In genomic region chr10:102645741-102646609, GRCh38 we compare ENCODE assay signal across 8 cellular contexts. TPM values are rescaled to one million over a fixed set of nuclear protein-coding genes. Genes with fewer than 3 reads are reported as not detected.
DNase-seq lines count a peak whose midpoint lies in the region; TF ChIP-seq lines count a peak whose summit lies in the region.

No MANE protein-coding gene starts in this region.

- DNase-seq in GM12864 (ENCODE audit: low read depth) (peak; percentile 82), HEK293T (ENCODE audit: extremely low spot score) (no peak), NCI-H1436 treated with DMSO at 0.1 percent for 48 hours (lab: John Stamatoyannopoulos, UW) (peak; percentile 17), dedifferentiated amniotic fluid mesenchymal stem cell (ENCODE audit: extremely low spot score) (peak; percentile 95), lower leg skin (ENCODE audit: low spot score in 2 of 2) (peak; percentile 93 to 98), NCI-H1092 (lab: John Stamatoyannopoulos, UW) (no peak)
- peak; percentile 83 for DNase-seq in activated CD4-positive, alpha-beta T cell treated with anti-CD3 and anti-CD28 coated beads for 48 hours
- DNase-seq in stimulated activated CD4-positive, alpha-beta T cell treated with anti-CD3 and anti-CD28 coated beads, Interleukin-4, amount 100 ng/mL, for 48 hours (ENCODE audit: low read depth in 2 of 2): peak; percentile 51 to 68

- TF ChIP-seq CTCF in GM12864 (IDR thresholded peaks at IDR 0.05; ENCODE audit: low read depth, low read length, missing control alignments) (no peak), lower leg skin (IDR thresholded peaks at IDR 0.05) (no peak)

- TF ChIP-seq POLR2A in lower leg skin (IDR thresholded peaks at IDR 0.05): peak in 1 of 2 donors; percentile 50

- POLR2A ChIA-PET in HEK293T (lab: Yijun Ruan, JAX): interaction anchor here (0.7 to 3.1 kb wide), 14 partner anchors 8 to 471 kb away, joined by 3 to 24 read pairs (median 4); partner anchors contain the start of gene ARL3

- CTCF ChIA-PET in HEK293T (lab: Yijun Ruan, JAX): interaction anchor here (1.3 kb wide), 1 partner anchor 23 kb away, joined by 4 read pairs; no protein-coding TSS in a partner anchor

- 0 to 1% methylated on average over 25 to 29 of the region's 29 CpGs for WGBS in lower leg skin, 2 donors

- peak overlapping the region; percentile 67 for H3K4me3 ChIP-seq in GM12864 (ENCODE audit: low read depth, low read length)
- H3K4me3 ChIP-seq in lower leg skin (ENCODE audit: low read depth, poor library complexity, severe bottlenecking): peak overlapping the region; percentile 84

- intact Hi-C loops in lower leg skin (cut with DNase I; ENCODE audit: low total_unique reads): loop anchor here (2.0 kb wide), 1 partner anchor 67 kb away; no protein-coding TSS in a partner anchor

TF ChIP-seq in HEK293T, 16 proteins besides CTCF, POLR2A, EP300 and RAD21:
- TF ChIP-seq HDGF (IDR thresholded peaks at IDR 0.05; ENCODE audit: borderline replicate concordance): no peak
- TF ChIP-seq LEF1 (IDR thresholded peaks at IDR 0.05; ENCODE audit: borderline replicate concordance): 0 out of 2 replicates have a peak, but pooled peaks have one; percentile 5

RNA-seq across cellular contexts. Expression of gene TRIM8, which starts 1.7 kb away (rescaled TPM):
- 100 to 1,000 TPM in 3 of 4 donors, 10 to 100 TPM in 1; 91.7 to 128 (median 106) TPM for total RNA-seq in lower leg skin

Comparison
In these comparisons a context has a peak if more than half of its experiments do, and no peak if none do; other contexts are left out.
1. DNase-seq: peak in GM12864 (single experiment), NCI-H1436 treated with DMSO at 0.1 percent for 48 hours (single experiment), activated CD4-positive, alpha-beta T cell treated with anti-CD3 and anti-CD28 coated beads for 48 hours (single experiment), dedifferentiated amniotic fluid mesenchymal stem cell (single experiment), lower leg skin (2 of 2) and stimulated activated CD4-positive, alpha-beta T cell treated with anti-CD3 and anti-CD28 coated beads, Interleukin-4, amount 100 ng/mL, for 48 hours (2 of 2); none in HEK293T (single experiment) and NCI-H1092 (single experiment).